In genomic region chr12:5461966-5462365, GRCh38 we compare ENCODE assay signal across 34 cellular contexts. TPM values are rescaled to one million over a fixed set of nuclear protein-coding genes. Genes with fewer than 3 reads are reported as not detected.
"Had no signal": no experiment of that assay in that cellular context is flagged by ENCODE, and none has a peak within 500 bp of the region (broad histone marks: within the 10 kb centered on the region; RNA-seq: fewer than 3 reads in every experiment).

No MANE protein-coding gene starts in this region.

- ATAC-seq: activated CD4-positive, alpha-beta T cell treated with anti-CD3 and anti-CD28 coated beads for 36 hours; activated CD4-positive, CD25-positive, alpha-beta regulatory T cell treated with anti-CD3 and anti-CD28 coated beads, Interleukin-2, amount 50 U/mL, for 24 hours; activated CD8-positive, alpha-beta memory T cell treated with anti-CD3 and anti-CD28 coated beads, Interleukin-2, amount 10 ng/mL, durations not matched to agents 7 days and 5 days; activated CD8-positive, alpha-beta T cell treated with anti-CD3 and anti-CD28 coated beads, Interleukin-2, amount 10 ng/mL, durations not matched to agents 7 days and 5 days; activated naive CD4-positive, alpha-beta T cell treated with anti-CD3 and anti-CD28 coated beads, Interleukin-2, amount 50 U/mL, for 72 hours; activated T-cell treated with anti-CD3 and anti-CD28 coated beads, Interleukin-2, amount 50 U/mL, for 72 hours; esophagus mucosa; T-helper 17 cell had no signal

- H3K4me3 Mint-ChIP-seq: activated B cell treated with CpG ODN at 0.5 μM for 24 hours; activated CD4-positive, alpha-beta memory T cell treated with anti-CD3 and anti-CD28 coated beads for 36 hours; activated CD4-positive, alpha-beta T cell treated with anti-CD3 and anti-CD28 coated beads for 36 hours; activated CD4-positive, alpha-beta T cell treated with anti-CD3 and anti-CD28 coated beads, Interleukin-2, amount 10 ng/mL, durations not matched to agents 24 days and 14 days; activated CD8-positive, alpha-beta memory T cell treated with anti-CD3 and anti-CD28 coated beads, Interleukin-2, amount 10 ng/mL, durations not matched to agents 7 days and 5 days; activated CD8-positive, alpha-beta T cell treated with anti-CD3 and anti-CD28 coated beads, Interleukin-2, amount 10 ng/mL, durations not matched to agents 7 days and 5 days; activated naive CD4-positive, alpha-beta T cell treated with anti-CD3 and anti-CD28 coated beads, Interleukin-2, amount 10 ng/mL, durations not matched to agents 7 days and 5 days; activated naive CD8-positive, alpha-beta T cell treated with anti-CD3 and anti-CD28 coated beads, Interleukin-2, amount 10 ng/mL, durations not matched to agents 7 days and 5 days; activated T-cell treated with anti-CD3 and anti-CD28 coated beads, Interleukin-2, amount 50 U/mL, for 72 hours; brain; central memory CD8-positive, alpha-beta T cell; dendritic cell treated with granulocyte-macrophage colony-stimulating factor and Interleukin-4, amounts not matched to agents 40 ng/mL and 50 ng/mL, for 4 days; endodermal cell; T-helper 17 cell; T-helper 2 cell treated with Interferon-gamma antibody and Interleukin-4, amounts not matched to agents 5 μg/mL and 100 μg/mL, for 36 hours had no signal

- FAIRE-seq: frontal cortex had no signal

- DNase-seq: activated B cell treated with CpG ODN at 0.5 μM for 24 hours; activated CD4-positive, alpha-beta memory T cell treated with anti-CD3 and anti-CD28 coated beads for 36 hours; activated CD4-positive, alpha-beta T cell treated with anti-CD3 and anti-CD28 coated beads for 36 hours; activated CD4-positive, alpha-beta T cell treated with anti-CD3 and anti-CD28 coated beads, Interleukin-2, amount 10 ng/mL, durations not matched to agents 24 days and 14 days; activated CD8-positive, alpha-beta memory T cell treated with anti-CD3 and anti-CD28 coated beads, Interleukin-2, amount 10 ng/mL, durations not matched to agents 7 days and 5 days; activated CD8-positive, alpha-beta memory T cell treated with anti-CD3 and anti-CD28 coated beads, Interleukin-2, amount 50 U/mL, for 4 hours; activated CD8-positive, alpha-beta T cell treated with anti-CD3 and anti-CD28 coated beads, Interleukin-2, amount 10 ng/mL, durations not matched to agents 7 days and 5 days; activated gamma-delta T cell; activated naive CD4-positive, alpha-beta T cell; activated naive CD4-positive, alpha-beta T cell treated with anti-CD3 and anti-CD28 coated beads, Interleukin-2, amount 10 ng/mL, durations not matched to agents 7 days and 5 days; activated naive CD8-positive, alpha-beta T cell treated with anti-CD3 and anti-CD28 coated beads, Interleukin-2, amount 10 ng/mL, durations not matched to agents 7 days and 5 days; activated T-cell treated with anti-CD3 and anti-CD28 coated beads, Interleukin-2, amount 50 U/mL, for 1 hour; activated T-cell treated with anti-CD3 and anti-CD28 coated beads, Interleukin-2, amount 50 U/mL, for 72 hours; dorsolateral prefrontal cortex; effector memory CD4-positive, alpha-beta T cell; endodermal cell; foreskin fibroblast; head of caudate nucleus; T-helper 17 cell; T1000; WERI-Rb-1 had no signal

- H3K27me3 ChIP-seq: ascending aorta, breast epithelium, cardiac muscle cell had no signal

- H3K36me3 Mint-ChIP-seq: activated CD4-positive, alpha-beta memory T cell treated with anti-CD3 and anti-CD28 coated beads for 36 hours; activated CD8-positive, alpha-beta memory T cell treated with anti-CD3 and anti-CD28 coated beads, Interleukin-2, amount 10 ng/mL, durations not matched to agents 7 days and 5 days; activated naive CD4-positive, alpha-beta T cell treated with anti-CD3 and anti-CD28 coated beads, Interleukin-2, amount 10 ng/mL, durations not matched to agents 7 days and 5 days; activated naive CD4-positive, alpha-beta T cell treated with anti-CD3 and anti-CD28 coated beads, Interleukin-2, amount 50 U/mL, for 72 hours; activated naive CD8-positive, alpha-beta T cell treated with anti-CD3 and anti-CD28 coated beads, Interleukin-2, amount 10 ng/mL, durations not matched to agents 7 days and 5 days; brain had no signal

- H3K9me3 Mint-ChIP-seq: activated B cell treated with CpG ODN at 0.5 μM for 24 hours; activated CD4-positive, alpha-beta memory T cell treated with anti-CD3 and anti-CD28 coated beads for 36 hours; activated CD4-positive, alpha-beta T cell treated with anti-CD3 and anti-CD28 coated beads, Interleukin-2, amount 10 ng/mL, durations not matched to agents 24 days and 14 days; activated naive CD4-positive, alpha-beta T cell treated with anti-CD3 and anti-CD28 coated beads, Interleukin-2, amount 10 ng/mL, durations not matched to agents 7 days and 5 days; activated naive CD4-positive, alpha-beta T cell treated with anti-CD3 and anti-CD28 coated beads, Interleukin-2, amount 50 U/mL, for 72 hours; activated naive CD8-positive, alpha-beta T cell treated with anti-CD3 and anti-CD28 coated beads, Interleukin-2, amount 10 ng/mL, durations not matched to agents 7 days and 5 days; activated T-cell treated with anti-CD3 and anti-CD28 coated beads, Interleukin-2, amount 50 U/mL, for 72 hours; brain; central memory CD8-positive, alpha-beta T cell; dendritic cell treated with granulocyte-macrophage colony-stimulating factor and Interleukin-4, amounts not matched to agents 40 ng/mL and 50 ng/mL, for 4 days; endodermal cell; T-helper 2 cell treated with Interferon-gamma antibody and Interleukin-4, amounts not matched to agents 5 μg/mL and 100 μg/mL, for 36 hours had no signal

- H3K4me1 Mint-ChIP-seq: activated CD4-positive, alpha-beta T cell treated with anti-CD3 and anti-CD28 coated beads, Interleukin-2, amount 10 ng/mL, durations not matched to agents 24 days and 14 days; activated CD8-positive, alpha-beta memory T cell treated with anti-CD3 and anti-CD28 coated beads, Interleukin-2, amount 10 ng/mL, durations not matched to agents 7 days and 5 days; activated naive CD4-positive, alpha-beta T cell treated with anti-CD3 and anti-CD28 coated beads, Interleukin-2, amount 10 ng/mL, durations not matched to agents 7 days and 5 days; central memory CD8-positive, alpha-beta T cell; T-helper 17 cell had no signal

- H3K27ac Mint-ChIP-seq: activated B cell treated with CpG ODN at 0.5 μM for 24 hours; activated CD4-positive, alpha-beta memory T cell treated with anti-CD3 and anti-CD28 coated beads for 36 hours; activated CD4-positive, alpha-beta T cell treated with anti-CD3 and anti-CD28 coated beads for 36 hours; activated CD4-positive, alpha-beta T cell treated with anti-CD3 and anti-CD28 coated beads, Interleukin-2, amount 10 ng/mL, durations not matched to agents 24 days and 14 days; activated CD8-positive, alpha-beta memory T cell treated with anti-CD3 and anti-CD28 coated beads, Interleukin-2, amount 10 ng/mL, durations not matched to agents 7 days and 5 days; activated CD8-positive, alpha-beta T cell treated with anti-CD3 and anti-CD28 coated beads, Interleukin-2, amount 10 ng/mL, durations not matched to agents 7 days and 5 days; activated naive CD4-positive, alpha-beta T cell treated with anti-CD3 and anti-CD28 coated beads, Interleukin-2, amount 10 ng/mL, durations not matched to agents 7 days and 5 days; activated naive CD4-positive, alpha-beta T cell treated with anti-CD3 and anti-CD28 coated beads, Interleukin-2, amount 50 U/mL, for 72 hours; activated naive CD8-positive, alpha-beta T cell treated with anti-CD3 and anti-CD28 coated beads, Interleukin-2, amount 10 ng/mL, durations not matched to agents 7 days and 5 days; activated T-cell treated with anti-CD3 and anti-CD28 coated beads, Interleukin-2, amount 50 U/mL, for 72 hours; dendritic cell treated with granulocyte-macrophage colony-stimulating factor and Interleukin-4, amounts not matched to agents 40 ng/mL and 50 ng/mL, for 4 days; endodermal cell; T-helper 17 cell; T-helper 2 cell treated with Interferon-gamma antibody and Interleukin-4, amounts not matched to agents 5 μg/mL and 100 μg/mL, for 36 hours had no signal

- H3K27ac ChIP-seq: breast epithelium, cardiac muscle cell, dorsolateral prefrontal cortex, WERI-Rb-1 had no signal

- H3K4me1 ChIP-seq: breast epithelium had no signal

- H3K9me3 ChIP-seq: ascending aorta, breast epithelium had no signal

- H3K27me3 Mint-ChIP-seq: activated B cell treated with CpG ODN at 0.5 μM for 24 hours; activated CD4-positive, alpha-beta memory T cell treated with anti-CD3 and anti-CD28 coated beads for 36 hours; activated CD4-positive, alpha-beta T cell treated with anti-CD3 and anti-CD28 coated beads for 36 hours; activated CD8-positive, alpha-beta memory T cell treated with anti-CD3 and anti-CD28 coated beads, Interleukin-2, amount 10 ng/mL, durations not matched to agents 7 days and 5 days; activated naive CD4-positive, alpha-beta T cell treated with anti-CD3 and anti-CD28 coated beads, Interleukin-2, amount 10 ng/mL, durations not matched to agents 7 days and 5 days; central memory CD8-positive, alpha-beta T cell had no signal

- H3K4me3 ChIP-seq: ascending aorta, breast epithelium, cardiac muscle cell, coronary artery, dorsolateral prefrontal cortex had no signal

- H3K36me3 ChIP-seq: ascending aorta, breast epithelium, cardiac muscle cell, WERI-Rb-1 had no signal

RNA-seq across cellular contexts. Expression of gene NTF3, which starts 30.1 kb away (rescaled TPM):
- total RNA-seq: activated B cell treated with CpG ODN at 0.5 μM for 24 hours; activated CD4-positive, alpha-beta memory T cell treated with anti-CD3 and anti-CD28 coated beads for 36 hours; activated CD4-positive, alpha-beta T cell treated with anti-CD3 and anti-CD28 coated beads for 36 hours; activated CD4-positive, alpha-beta T cell treated with anti-CD3 and anti-CD28 coated beads, Interleukin-2, amount 10 ng/mL, durations not matched to agents 24 days and 14 days; activated CD8-positive, alpha-beta memory T cell treated with anti-CD3 and anti-CD28 coated beads for 36 hours; activated CD8-positive, alpha-beta memory T cell treated with anti-CD3 and anti-CD28 coated beads, Interleukin-2, amount 10 ng/mL, durations not matched to agents 7 days and 5 days; activated CD8-positive, alpha-beta T cell treated with anti-CD3 and anti-CD28 coated beads, Interleukin-2, amount 10 ng/mL, durations not matched to agents 7 days and 5 days; activated naive CD4-positive, alpha-beta T cell treated with anti-CD3 and anti-CD28 coated beads, Interleukin-2, amount 50 U/mL, for 72 hours; activated naive CD8-positive, alpha-beta T cell treated with anti-CD3 and anti-CD28 coated beads, Interleukin-2, amount 10 ng/mL, durations not matched to agents 7 days and 5 days; activated T-cell treated with anti-CD3 and anti-CD28 coated beads, Interleukin-2, amount 50 U/mL, for 72 hours; T-helper 17 cell had no signal
